ENCODE assay signal across 9 cellular contexts in genomic region chr6:7339007-7339732, GRCh38. TPM values are rescaled to one million over a fixed set of nuclear protein-coding genes. Genes with fewer than 3 reads are reported as not detected.
DNase-seq lines count a peak whose midpoint lies in the region; ATAC-seq and TF ChIP-seq lines count a peak whose summit lies in the region.
"Not testable (repeated sequence)": the region's sequence is repeated elsewhere in the genome, so short reads cannot be mapped to it uniquely, and the experiment has no call there.
"Had no signal": no experiment of that assay in that cellular context is flagged by ENCODE, and none has a peak within 500 bp of the region (broad histone marks: within the 10 kb centered on the region; RNA-seq: fewer than 3 reads in every experiment).

No MANE protein-coding gene starts in this region.

- not testable (repeated sequence) for H3K79me2 ChIP-seq in OCI-LY3 (ENCODE audit: low read length)

- H3K9ac ChIP-seq in OCI-LY3 (ENCODE audit: low read length): not testable (repeated sequence)

- in situ Hi-C loops in GM13976 (cut with MboI; ENCODE audit: low sequenced_read_pairs, unreplicated experiment): not testable (repeated sequence)

- not testable (repeated sequence) for H3K27ac ChIP-seq in OCI-LY3 (ENCODE audit: low read length); left lung

- not testable (repeated sequence) for H3K36me3 ChIP-seq in BJ (ENCODE audit: control insufficient read depth, insufficient read depth, low read length); OCI-LY3 (replicated peaks; ENCODE audit: low read depth, low read length); left lung

- H3K9me3 ChIP-seq in OCI-LY3 (ENCODE audit: insufficient read depth, low read length); left lung: not testable (repeated sequence)

- H3K4me1 ChIP-seq in OCI-LY3 (ENCODE audit: low read length); left lung: not testable (repeated sequence)

- not testable (repeated sequence) for H3K27me3 ChIP-seq in BJ (ENCODE audit: control insufficient read depth, insufficient read depth, low read length); OCI-LY3 (ENCODE audit: low read depth, low read length); left lung

- POLR2A ChIA-PET in BJ (lab: Charles Lee): not testable (repeated sequence)

- H4K20me1 ChIP-seq in OCI-LY3 (ENCODE audit: insufficient read depth, low read length): not testable (repeated sequence)

- H3K4me3 ChIP-seq in BJ (ENCODE audit: low read depth, low read length); OCI-LY3 (ENCODE audit: low read length); fibroblast of pulmonary artery (replicated peaks; ENCODE audit: low read depth, low read length); left lung; retinal pigment epithelial cell (ENCODE audit: low read length): not testable (repeated sequence)

- H2AFZ ChIP-seq in OCI-LY3 (ENCODE audit: low read depth, low read length): not testable (repeated sequence)

- TF ChIP-seq CTCF in BJ (IDR thresholded peaks at IDR 0.05; ENCODE audit: insufficient read depth, low read depth, low read length) (peak; percentile 39), GM13976 (IDR thresholded peaks at IDR 0.05; ENCODE audit: borderline replicate concordance, control extremely low read depth, extremely low read depth, insufficient read depth, missing control alignments) (peak; percentile 15), OCI-LY3 (IDR thresholded peaks at IDR 0.05; ENCODE audit: low read depth, low read length) (peak; percentile 44), fibroblast of pulmonary artery (IDR thresholded peaks at IDR 0.05; ENCODE audit: low read length, missing control alignments) (peak; percentile 53), retinal pigment epithelial cell (conservative IDR thresholded peaks at IDR 0.05; ENCODE audit: low read depth, low read length) (peak; percentile 46)
- TF ChIP-seq CTCF in left lung (IDR thresholded peaks at IDR 0.05): not testable (repeated sequence)

- not testable (repeated sequence) for DNase-seq in BJ (ENCODE audit: low read depth); left lung; retinal pigment epithelial cell (ENCODE audit: low read depth)
- DNase-seq in GM13976 (ENCODE audit: low spot score): peak; percentile 39
- peak; percentile 48 to 63 for DNase-seq in Kasumi-1 (lab: John Stamatoyannopoulos, UW)
- DNase-seq in amniotic epithelial cell (ENCODE audit: low read depth): peak; percentile 38
- peak; percentile 32 for DNase-seq in fibroblast of pulmonary artery (ENCODE audit: low read depth)

- intact Hi-C loops in left lung (cut with DNase I): not testable (repeated sequence)

- ATAC-seq in left lung: peak; percentile 47

- CTCF ChIA-PET in BJ (lab: Yijun Ruan, JAX): not testable (repeated sequence)

- not testable (repeated sequence) for H3K4me2 ChIP-seq in OCI-LY3 (ENCODE audit: low read length)

RNA-seq across cellular contexts. Expression of gene SSR1, which starts 26.2 kb away (rescaled TPM):
- 173 and 215 TPM in 2 replicates for polyA plus RNA-seq in BJ (2011; rRNA removed)
- 72.3 and 90.9 TPM in 2 replicates for polyA minus RNA-seq in BJ (2011; rRNA and poly(A)+ RNA removed)
- total RNA-seq in left lung: 100 to 1,000 TPM; 155 to 247 TPM

RNA-seq across cellular contexts. Expression of gene CAGE1, which starts 50.4 kb away (rescaled TPM):
- not detected in 2 replicates for polyA plus RNA-seq in BJ (2011; rRNA removed)
- polyA minus RNA-seq in BJ (2011; rRNA and poly(A)+ RNA removed): not detected in 2 replicates
- not detected for total RNA-seq in left lung
- total RNA-seq: transverse colon had no signal

RNA-seq across cellular contexts. Expression of gene RIOK1, which starts 50.4 kb away (rescaled TPM):
- 12.1 and 16.1 TPM in 2 replicates for polyA plus RNA-seq in BJ (2011; rRNA removed)
- polyA minus RNA-seq in BJ (2011; rRNA and poly(A)+ RNA removed): 11.7 and 13.2 TPM in 2 replicates
- total RNA-seq in left lung: 10 to 100 TPM; 15.0 to 23.3 TPM
